In genomic region chr18:27922780-27923179, GRCh38 we compare ENCODE assay signal across 26 cellular contexts.
A peak's percentile ranks its signal among the peaks of the same experiment; 100 is the strongest.
DNase-seq lines count a peak whose midpoint lies in the region; ATAC-seq, FAIRE-seq and TF ChIP-seq lines count a peak whose summit lies in the region.
"Had no signal": no experiment of that assay in that cellular context is flagged by ENCODE, and none has a peak within 500 bp of the region (broad histone marks: within the 10 kb centered on the region; RNA-seq: fewer than 3 reads in every experiment).

No MANE protein-coding gene starts in this region.

- H3K18ac ChIP-seq in trophoblast cell (ENCODE audit: low read length): no peak overlapping the region

- TF ChIP-seq CTCF in HCT116 (IDR thresholded peaks at IDR 0.05 in 2 of 3, conservative IDR thresholded peaks at IDR 0.05 in 1 of 3; ENCODE audit: borderline replicate concordance in 1 of 3, insufficient read depth in 1 of 3, low read depth in 2 of 3, low read length in 2 of 3) (no peak), hepatocyte (IDR thresholded peaks at IDR 0.05; ENCODE audit: poor library complexity) (no peak)

- RAD21 ChIA-PET in HCT116 (lab: Charles Lee; ENCODE audit: low non-redundant PET in 1 of 2, low total read pairs in 2 of 2, uncharacterized antibody in 2 of 2, unreplicated experiment in 2 of 2): no interaction called here

- H3K9me3 ChIP-seq in HCT116 (ENCODE audit: control insufficient read depth in 1 of 2, insufficient read depth in 1 of 2, low read depth in 1 of 2, low read length in 2 of 2): no peaks in the 10 kb centered on the region; a peak in 1 of 4 replicates
- H3K9me3 ChIP-seq in SJSA1 (replicated peaks): no peaks in the 10 kb centered on the region
- no peaks in the 10 kb centered on the region for H3K9me3 ChIP-seq in hepatocyte (ENCODE audit: low read depth)
- no peaks in the 10 kb centered on the region for H3K9me3 ChIP-seq in trophoblast cell (ENCODE audit: insufficient read depth, low read depth, low read length)
- H3K9me3 ChIP-seq: body of pancreas, neutrophil, tibial nerve had no signal

- H4K20me1 ChIP-seq in HCT116 (ENCODE audit: insufficient read depth): no peaks in the 10 kb centered on the region
- H4K20me1 ChIP-seq in hepatocyte (ENCODE audit: insufficient read depth, poor library complexity, severe bottlenecking): no peaks in the 10 kb centered on the region

- H4K12ac ChIP-seq in trophoblast cell (ENCODE audit: low read depth, low read length): no peak overlapping the region

- H4K8ac ChIP-seq in trophoblast cell (ENCODE audit: low read depth, low read length): no peak overlapping the region

- H3K4ac ChIP-seq in trophoblast cell (ENCODE audit: low read depth, low read length): no peak overlapping the region

- no peak for TF ChIP-seq POLR2A in HCT116 (IDR thresholded peaks at IDR 0.05; ENCODE audit: borderline replicate concordance, extremely low read depth, insufficient read depth, insufficient read length)

- H3K79me2 ChIP-seq in HCT116 (ENCODE audit: insufficient read depth, low read length): no peaks in the 10 kb centered on the region
- H3K79me2 ChIP-seq in hepatocyte: no peaks in the 10 kb centered on the region
- H3K79me2 ChIP-seq in trophoblast cell (ENCODE audit: control insufficient read depth, insufficient read depth, low read length, poor library complexity): no peaks in the 10 kb centered on the region

- no peak overlapping the region for H3K14ac ChIP-seq in trophoblast cell (ENCODE audit: low read length)

- POLR2A ChIA-PET in HCT116 (lab: Charles Lee): no interaction called here

- no peak overlapping the region for H3K23ac ChIP-seq in trophoblast cell (ENCODE audit: low read length)

- ATAC-seq in HCT116: no peak
- ATAC-seq in esophagus mucosa: no peak
- ATAC-seq in GM18502 (IDR thresholded peaks at IDR 0.05; ENCODE audit: poor library complexity, unreplicated experiment): no peak
- ATAC-seq: activated CD4-positive, alpha-beta T cell treated with anti-CD3 and anti-CD28 coated beads for 36 hours; activated naive CD8-positive, alpha-beta T cell treated with anti-CD3 and anti-CD28 coated beads, Interleukin-2, amount 50 U/mL, for 24 hours; K562 had no signal

- peak overlapping the region; percentile 11 for H4K91ac ChIP-seq in trophoblast cell (ENCODE audit: low read depth, low read length)

- DNase-seq in HCT116 (ENCODE audit: low read depth, low spot score) (no peak), SJSA1 (ENCODE audit: low read depth in 1 of 2, low spot score in 2 of 2) (no peak), hepatocyte (ENCODE audit: low spot score) (no peak), trophoblast cell (no peak), RCC 7860 (ENCODE audit: low spot score) (no peak), activated gamma-delta T cell treated with Interleukin-2 at 50 U/mL for 16 hours (no peak)
- DNase-seq: activated CD4-positive, alpha-beta T cell treated with anti-CD3 and anti-CD28 coated beads for 36 hours; activated gamma-delta T cell; activated naive CD8-positive, alpha-beta T cell treated with anti-CD3 and anti-CD28 coated beads, Interleukin-2, amount 50 U/mL, for 24 hours; activated T-cell treated with anti-CD3 and anti-CD28 coated beads for 4 hours; DMS53; glutamatergic neuron; NCI-H1105 treated with DMSO at 0.1 percent for 48 hours; NCI-H2029; NCI-H446 treated with DMSO at 0.1 percent for 48 hours; stimulated activated CD8-positive, alpha-beta memory T cell treated with anti-CD3 and anti-CD28 coated beads, Interleukin-4, amount 100 ng/mL, for 48 hours had no signal

- peak overlapping the region; percentile 62 for H2AFZ ChIP-seq in HCT116 (ENCODE audit: low read depth, low read length, poor library complexity, severe bottlenecking)
- no peak overlapping the region for H2AFZ ChIP-seq in hepatocyte
- H2AFZ ChIP-seq in trophoblast cell (ENCODE audit: insufficient read depth, low read length, poor library complexity): no peak overlapping the region

- no TSS peak for BruUV-seq in HCT116 (replicated peaks; lab: Mats Ljungman, UMichigan)

- peaks cover 5% of the 10 kb centered on the region for H3K79me1 ChIP-seq in trophoblast cell (ENCODE audit: low read length)

- H3K27me3 ChIP-seq in HCT116 (ENCODE audit: insufficient read depth, low read length) (no peaks in the 10 kb centered on the region), SJSA1 (replicated peaks) (no peaks in the 10 kb centered on the region), hepatocyte (no peaks in the 10 kb centered on the region), trophoblast cell (ENCODE audit: insufficient read depth, low read length) (no peaks in the 10 kb centered on the region)
- H3K27me3 ChIP-seq: body of pancreas, dorsolateral prefrontal cortex, neutrophil, tibial nerve had no signal

- TF ChIP-seq RAD21 in HCT116 (IDR thresholded peaks at IDR 0.05; ENCODE audit: low read depth): no peak

- H3K36me3 ChIP-seq in HCT116 (ENCODE audit: control insufficient read depth in 1 of 2, insufficient read depth in 2 of 2, low read length in 2 of 2) (no peaks in the 10 kb centered on the region), SJSA1 (no peaks in the 10 kb centered on the region), hepatocyte (replicated peaks; ENCODE audit: insufficient read depth, low read depth) (no peaks in the 10 kb centered on the region), trophoblast cell (ENCODE audit: control insufficient read depth in 1 of 2, insufficient read depth in 2 of 2, low read length in 2 of 2) (no peaks in the 10 kb centered on the region)
- H3K36me3 ChIP-seq: neutrophil, tibial nerve had no signal

- H2AK5ac ChIP-seq in trophoblast cell (ENCODE audit: low read length): no peak overlapping the region

- H3K27ac ChIP-seq in HCT116 (ENCODE audit: low read depth, low read length) (no peak overlapping the region), SJSA1 (peak overlapping the region; percentile 88), hepatocyte (peak overlapping the region; percentile 87), trophoblast cell (ENCODE audit: low read depth, low read length) (no peak overlapping the region)
- H3K27ac ChIP-seq: neutrophil, skin epidermis, tibial nerve had no signal

- intact Hi-C loops in HCT116 (cut with micrococcal nuclease): no loop called here

- FAIRE-seq in RCC 7860 (lab: Jason Lieb, UNC): no peak
- FAIRE-seq: endothelial cell of umbilical vein, G401.6, K562 had no signal

- no peaks in the 10 kb centered on the region for H3K9me2 ChIP-seq in HCT116 (ENCODE audit: insufficient read depth)
- H3K9me2 ChIP-seq in hepatocyte (replicated peaks; ENCODE audit: insufficient read depth): no peaks in the 10 kb centered on the region

- H3K4me2 ChIP-seq in HCT116 (ENCODE audit: low read length) (peak overlapping the region; percentile 69; the same call in 1 of the 2 replicates), hepatocyte (no peak overlapping the region), trophoblast cell (ENCODE audit: low read length) (no peak overlapping the region)

- no peak overlapping the region for H3K4me3 ChIP-seq in HCT116 (replicated peaks in 1 of 2; ENCODE audit: low read depth in 1 of 2, low read length in 2 of 2)
- no peak overlapping the region for H3K4me3 ChIP-seq in SJSA1
- no peak overlapping the region for H3K4me3 ChIP-seq in hepatocyte
- H3K4me3 ChIP-seq in trophoblast cell (ENCODE audit: low read depth, low read length): no peak overlapping the region
- H3K4me3 ChIP-seq: body of pancreas, K562, skin epidermis, tibial nerve had no signal

- H3K4me1 ChIP-seq in HCT116 (ENCODE audit: control insufficient read depth in 1 of 2, insufficient read depth in 2 of 2, low read length in 2 of 2): peaks cover 4 to 23% of the 10 kb centered on the region in 2 experiments; a peak in 3 of 4 replicates
- peaks cover 25% of the 10 kb centered on the region for H3K4me1 ChIP-seq in SJSA1 (replicated peaks)
- H3K4me1 ChIP-seq in hepatocyte (ENCODE audit: insufficient read depth): peaks cover 10% of the 10 kb centered on the region
- peaks cover 5 to 9% of the 10 kb centered on the region in 2 experiments for H3K4me1 ChIP-seq in trophoblast cell (ENCODE audit: control insufficient read depth in 1 of 2, insufficient read depth in 2 of 2, low read length in 2 of 2)
- H3K4me1 ChIP-seq: body of pancreas, tibial nerve had no signal

- CTCF ChIA-PET in HCT116 (lab: Charles Lee): no interaction called here

- 91% methylated on average over 5 of the region's 5 CpGs for WGBS in hepatocyte (ENCODE audit: low lambda C conversion rate, missing lambda C conversion rate)
- WGBS in trophoblast cell (ENCODE audit: extremely low coverage, insufficient coverage, insufficient read length): no CpG with 5 or more reads among the region's 5 CpGs

- peak overlapping the region; percentile 80 for H2BK12ac ChIP-seq in trophoblast cell (ENCODE audit: low read length)

- H2BK120ac ChIP-seq in trophoblast cell (ENCODE audit: insufficient read depth, low read length, poor library complexity): no peak overlapping the region

- H3K9ac ChIP-seq in HCT116 (ENCODE audit: low read length) (no peak overlapping the region), trophoblast cell (ENCODE audit: low read length) (no peak overlapping the region)

- H2BK5ac ChIP-seq in trophoblast cell (ENCODE audit: low read depth, low read length, poor library complexity): no peak overlapping the region

TF ChIP-seq in HCT116, 20 proteins besides CTCF, POLR2A, EP300 and RAD21:
- TF ChIP-seq YY1 (IDR thresholded peaks at IDR 0.05; ENCODE audit: extremely low read depth, insufficient replicate concordance, low read depth, low read length) (no peak), EGR1 (IDR thresholded peaks at IDR 0.05; ENCODE audit: low read depth) (no peak), ELF1 (IDR thresholded peaks at IDR 0.05; ENCODE audit: borderline replicate concordance, low read depth) (no peak), ATF3 (IDR thresholded peaks at IDR 0.05) (no peak), JUND (IDR thresholded peaks at IDR 0.05) (no peak), ZNF274 (IDR thresholded peaks at IDR 0.05; ENCODE audit: low read depth, low read length) (no peak), CBX3 (IDR thresholded peaks at IDR 0.05; ENCODE audit: low read depth) (no peak)

Comparison
In these comparisons a context has a peak if more than half of its experiments do, and no peak if none do; other contexts are left out.
1. H3K27ac ChIP-seq: peak in SJSA1 (single experiment) and hepatocyte (single experiment); none in HCT116 (single experiment) and trophoblast cell (single experiment).